In genomic region chr4:14167876-14168510, GRCh38 we compare ENCODE assay signal across 20 cellular contexts.
DNase-seq lines count a peak whose midpoint lies in the region; ATAC-seq and TF ChIP-seq lines count a peak whose summit lies in the region.
"Had no signal": no experiment of that assay in that cellular context is flagged by ENCODE, and none has a peak within 500 bp of the region (broad histone marks: within the 10 kb centered on the region; RNA-seq: fewer than 3 reads in every experiment).

No MANE protein-coding gene starts in this region.

- BruUV-seq in Calu3 (replicated peaks; lab: Mats Ljungman, UMichigan) (no TSS peak), OCI-LY7 (replicated peaks; lab: Mats Ljungman, UMichigan) (no TSS peak)

- peaks cover 25% of the 10 kb centered on the region for H3K4me1 ChIP-seq in foreskin keratinocyte
- H3K4me1 ChIP-seq in OCI-LY7 (ENCODE audit: insufficient read depth, low read length, poor library complexity, severe bottlenecking) = peaks cover 11% of the 10 kb centered on the region
- peaks cover 0 to 14% (median 0%) of the 10 kb centered on the region in 4 donors for H3K4me1 ChIP-seq in tibial nerve
- H3K4me1 ChIP-seq: SJCRH30 had no signal

- POLR2A ChIA-PET in OCI-LY7 (lab: Charles Lee) = interaction anchor here (0.6 to 0.7 kb wide), 4 partner anchors 47 to 1386 kb away, joined by 3 to 4 read pairs (median 4); no protein-coding TSS in a partner anchor
- POLR2A ChIA-PET in activated CD4-positive, alpha-beta memory T cell treated with anti-CD3 and anti-CD28 coated beads, Interleukin-2, amount 10 ng/mL, durations not matched to agents 7 days and 5 days (lab: Charles Lee) = no interaction called here

- CTCF ChIA-PET in Calu3 (lab: Charles Lee) (interaction anchor here (0.7 to 1.2 kb wide), 2 partner anchors 68 to 286 kb away, joined by 3 to 5 read pairs; no protein-coding TSS in a partner anchor), OCI-LY7 (lab: Charles Lee; ENCODE audit: unreplicated experiment) (no interaction called here)
- CTCF ChIA-PET in activated CD4-positive, alpha-beta memory T cell treated with anti-CD3 and anti-CD28 coated beads, Interleukin-2, amount 10 ng/mL, durations not matched to agents 7 days and 5 days (lab: Charles Lee) = no interaction called here

- no peaks in the 10 kb centered on the region for H3K9me3 Mint-ChIP-seq in Calu3 (ENCODE audit: low read depth, unreplicated experiment)
- H3K9me3 Mint-ChIP-seq in activated CD4-positive, alpha-beta memory T cell treated with anti-CD3 and anti-CD28 coated beads, Interleukin-2, amount 10 ng/mL, durations not matched to agents 7 days and 5 days = peaks cover 7% of the 10 kb centered on the region
- H3K9me3 Mint-ChIP-seq: activated T-cell treated with anti-CD3 and anti-CD28 coated beads, Interleukin-2, amount 50 U/mL, for 24 hours; brain had no signal

- H3K27me3 Mint-ChIP-seq in Calu3 (ENCODE audit: unreplicated experiment) = no peaks in the 10 kb centered on the region
- H3K27me3 Mint-ChIP-seq in activated CD4-positive, alpha-beta memory T cell treated with anti-CD3 and anti-CD28 coated beads, Interleukin-2, amount 10 ng/mL, durations not matched to agents 7 days and 5 days = no peaks in the 10 kb centered on the region
- H3K27me3 Mint-ChIP-seq: activated naive CD8-positive, alpha-beta T cell; activated T-cell treated with anti-CD3 and anti-CD28 coated beads, Interleukin-2, amount 50 U/mL, for 24 hours had no signal

- TF ChIP-seq EP300 in tibial nerve (IDR thresholded peaks at IDR 0.05) = no peak

- TF ChIP-seq POLR2A in tibial nerve (IDR thresholded peaks at IDR 0.05) = no peak

- H3K4me3 Mint-ChIP-seq in Calu3 (ENCODE audit: low read depth, unreplicated experiment) = no peak overlapping the region
- no peak overlapping the region for H3K4me3 Mint-ChIP-seq in activated CD4-positive, alpha-beta memory T cell treated with anti-CD3 and anti-CD28 coated beads, Interleukin-2, amount 10 ng/mL, durations not matched to agents 7 days and 5 days
- H3K4me3 Mint-ChIP-seq: activated CD8-positive, alpha-beta T cell treated with anti-CD3 and anti-CD28 coated beads, Interleukin-2, amount 10 ng/mL, durations not matched to agents 7 days and 5 days; activated naive CD8-positive, alpha-beta T cell; activated T-cell treated with anti-CD3 and anti-CD28 coated beads, Interleukin-2, amount 50 U/mL, for 24 hours; brain had no signal

- H3K36me3 ChIP-seq in OCI-LY7 (ENCODE audit: insufficient read depth, low read length) (no peaks in the 10 kb centered on the region), tibial nerve (no peaks in the 10 kb centered on the region)
- H3K36me3 ChIP-seq: SJCRH30 had no signal

- 90% methylated on average over 8 of the region's 8 CpGs for WGBS in tibial nerve, 2 donors

- no peaks in the 10 kb centered on the region for H3K9me2 ChIP-seq in OCI-LY7 (ENCODE audit: insufficient read depth, low read length)

- no peak overlapping the region for H3K4me2 ChIP-seq in OCI-LY7 (ENCODE audit: low read length)

- no peak for TF ChIP-seq CTCF in Calu3 (IDR thresholded peaks at IDR 0.05; ENCODE audit: unreplicated experiment)
- TF ChIP-seq CTCF in astrocyte of the spinal cord (IDR thresholded peaks at IDR 0.05; ENCODE audit: low read depth, low read length) = no peak
- no peak for TF ChIP-seq CTCF in foreskin keratinocyte (conservative IDR thresholded peaks at IDR 0.05)
- no peak for TF ChIP-seq CTCF in OCI-LY7 (conservative IDR thresholded peaks at IDR 0.05; ENCODE audit: low read length)
- no peak for TF ChIP-seq CTCF in tibial nerve (IDR thresholded peaks at IDR 0.05)

- H4K20me1 ChIP-seq in OCI-LY7 (ENCODE audit: insufficient read depth, low read length) = no peaks in the 10 kb centered on the region

- no peaks in the 10 kb centered on the region for H3K27me3 ChIP-seq in foreskin keratinocyte
- H3K27me3 ChIP-seq in tibial nerve = no peaks in the 10 kb centered on the region
- H3K27me3 ChIP-seq: SJCRH30 had no signal

- no peak for DNase-seq in Calu3
- peak; percentile 30 for DNase-seq in M059J (ENCODE audit: low read depth)
- DNase-seq in astrocyte of the spinal cord (ENCODE audit: low read depth, low spot score) = peak; percentile 32
- DNase-seq in foreskin keratinocyte = peak; percentile 63 to 86
- DNase-seq in OCI-LY7 (ENCODE audit: low spot score) = no peak
- no peak for DNase-seq in tibial nerve (ENCODE audit: low spot score in 2 of 2)
- DNase-seq in activated CD4-positive, alpha-beta memory T cell treated with anti-CD3 and anti-CD28 coated beads, Interleukin-2, amount 10 ng/mL, durations not matched to agents 7 days and 5 days = no peak
- DNase-seq in hypothalamus (lab: John Stamatoyannopoulos, UW) = no peak
- DNase-seq: activated CD8-positive, alpha-beta T cell treated with anti-CD3 and anti-CD28 coated beads, Interleukin-2, amount 10 ng/mL, durations not matched to agents 7 days and 5 days; activated T-cell treated with anti-CD3 and anti-CD28 coated beads, Interleukin-2, amount 50 U/mL, for 24 hours; DMS153; erythroblast; NCI-H187; NCI-H446; nucleus accumbens; right cardiac atrium; SJCRH30; stimulated activated naive CD4-positive, alpha-beta T cell had no signal

- no peak overlapping the region for H3K27ac ChIP-seq in foreskin keratinocyte
- H3K27ac ChIP-seq in OCI-LY7 (ENCODE audit: low read depth, low read length, poor library complexity, severe bottlenecking) = no peak overlapping the region
- H3K27ac ChIP-seq in tibial nerve = no peak overlapping the region
- H3K27ac ChIP-seq: SJCRH30 had no signal

- H3K27ac Mint-ChIP-seq in Calu3 (ENCODE audit: unreplicated experiment) = peak overlapping the region; percentile 70
- H3K27ac Mint-ChIP-seq in activated CD4-positive, alpha-beta memory T cell treated with anti-CD3 and anti-CD28 coated beads, Interleukin-2, amount 10 ng/mL, durations not matched to agents 7 days and 5 days = no peak overlapping the region
- H3K27ac Mint-ChIP-seq: activated CD8-positive, alpha-beta T cell treated with anti-CD3 and anti-CD28 coated beads, Interleukin-2, amount 10 ng/mL, durations not matched to agents 7 days and 5 days; activated naive CD8-positive, alpha-beta T cell; activated T-cell treated with anti-CD3 and anti-CD28 coated beads, Interleukin-2, amount 50 U/mL, for 24 hours; brain had no signal

- peak; percentile 90 for ATAC-seq in foreskin keratinocyte
- ATAC-seq: activated CD8-positive, alpha-beta T cell treated with anti-CD3 and anti-CD28 coated beads, Interleukin-2, amount 10 ng/mL, durations not matched to agents 7 days and 5 days; right cardiac atrium had no signal

- H3K4me1 Mint-ChIP-seq in Calu3 (ENCODE audit: low read depth, unreplicated experiment) = peaks cover 16% of the 10 kb centered on the region
- no peaks in the 10 kb centered on the region for H3K4me1 Mint-ChIP-seq in activated CD4-positive, alpha-beta memory T cell treated with anti-CD3 and anti-CD28 coated beads, Interleukin-2, amount 10 ng/mL, durations not matched to agents 7 days and 5 days

- H3K9me3 ChIP-seq in OCI-LY7 (ENCODE audit: low read length) (no peaks in the 10 kb centered on the region), tibial nerve (no peaks in the 10 kb centered on the region)
- H3K9me3 ChIP-seq: SJCRH30 had no signal

- intact Hi-C loops in Calu3 (cut with micrococcal nuclease; ENCODE audit: unreplicated experiment) (loop anchor here (5.0 to 10.0 kb wide), 2 partner anchors 183 to 261 kb away; no protein-coding TSS in a partner anchor), OCI-LY7 (cut with micrococcal nuclease; ENCODE audit: unreplicated experiment) (no loop called here)

- H3K4me3 ChIP-seq in astrocyte of the spinal cord (ENCODE audit: low read depth, low read length) = no peak overlapping the region
- no peak overlapping the region for H3K4me3 ChIP-seq in OCI-LY7 (ENCODE audit: low read depth, low read length, poor library complexity, severe bottlenecking)
- H3K4me3 ChIP-seq in tibial nerve = no peak overlapping the region
- H3K4me3 ChIP-seq: SJCRH30 had no signal

- no peaks in the 10 kb centered on the region for H3K79me2 ChIP-seq in OCI-LY7 (ENCODE audit: insufficient read depth, low read depth, low read length)

- no peak overlapping the region for H2AFZ ChIP-seq in OCI-LY7 (ENCODE audit: low read length)

- no peaks in the 10 kb centered on the region for H3K36me3 Mint-ChIP-seq in Calu3 (ENCODE audit: insufficient read depth, unreplicated experiment)
- H3K36me3 Mint-ChIP-seq in activated CD4-positive, alpha-beta memory T cell treated with anti-CD3 and anti-CD28 coated beads, Interleukin-2, amount 10 ng/mL, durations not matched to agents 7 days and 5 days (ENCODE audit: low read depth) = no peaks in the 10 kb centered on the region
- H3K36me3 Mint-ChIP-seq: activated naive CD8-positive, alpha-beta T cell; brain had no signal

- in situ Hi-C loops in astrocyte of the spinal cord (cut with HindIII; ENCODE audit: low sequenced_read_pairs) = no loop called here

Comparison
In these comparisons a context has a peak if more than half of its experiments do, and no peak if none do; other contexts are left out.
1. DNase-seq: peak in M059J (single experiment), astrocyte of the spinal cord (single experiment) and foreskin keratinocyte (2 of 2); none in Calu3 (single experiment), OCI-LY7 (single experiment), tibial nerve (0 of 2), activated CD4-positive, alpha-beta memory T cell treated with anti-CD3 and anti-CD28 coated beads, Interleukin-2, amount 10 ng/mL, durations not matched to agents 7 days and 5 days (single experiment) and hypothalamus (0 of 51).